ENCODE assay signal across 12 cellular contexts in genomic region chr5:112338681-112339337, GRCh38.
DNase-seq lines count a peak whose midpoint lies in the region; ATAC-seq lines count a peak whose summit lies in the region.
"Had no signal": no experiment of that assay in that cellular context is flagged by ENCODE, and none has a peak within 500 bp of the region (broad histone marks: within the 10 kb centered on the region; RNA-seq: fewer than 3 reads in every experiment).

No MANE protein-coding gene starts in this region.

- intact Hi-C loops in left ventricle myocardium superior (cut with micrococcal nuclease) = no loop called here

- ATAC-seq in left ventricle myocardium superior (peak; percentile 93), GM18520 (IDR thresholded peaks at IDR 0.05; ENCODE audit: unreplicated experiment) (no peak)
- no peak for ATAC-seq in activated CD4-positive, CD25-positive, alpha-beta regulatory T cell treated with anti-CD3 and anti-CD28 coated beads, Interleukin-2, amount 50 U/mL, for 24 hours

- peak; percentile 3 for DNase-seq in LHCN-M2 (ENCODE audit: low read depth)
- peak; percentile 71 for DNase-seq in astrocyte of the hippocampus (ENCODE audit: low read depth, low spot score)
- no peak for DNase-seq in left ventricle myocardium superior
- DNase-seq in stromal cell of bone marrow (ENCODE audit: low read depth) = peak; percentile 13
- DNase-seq in NCI-H82 (lab: John Stamatoyannopoulos, UW) = no peak
- no peak for DNase-seq in NCI-H1105 (lab: John Stamatoyannopoulos, UW)
- DNase-seq: activated T-cell treated with anti-CD3 and anti-CD28 coated beads, Interleukin-2, amount 50 U/mL, for 48 hours; effector memory CD4-positive, alpha-beta T cell; GDM1; NCI-H1436 treated with DMSO at 0.1 percent for 48 hours had no signal

Comparison
In these comparisons a context has a peak if more than half of its experiments do, and no peak if none do; other contexts are left out.
1. DNase-seq: peak in LHCN-M2 (single experiment), astrocyte of the hippocampus (single experiment) and stromal cell of bone marrow (single experiment); none in left ventricle myocardium superior (single experiment), NCI-H82 (single experiment) and NCI-H1105 (single experiment).